Comparison of ENCODE assay signal across 23 cellular contexts in the genomic region with DNA sequence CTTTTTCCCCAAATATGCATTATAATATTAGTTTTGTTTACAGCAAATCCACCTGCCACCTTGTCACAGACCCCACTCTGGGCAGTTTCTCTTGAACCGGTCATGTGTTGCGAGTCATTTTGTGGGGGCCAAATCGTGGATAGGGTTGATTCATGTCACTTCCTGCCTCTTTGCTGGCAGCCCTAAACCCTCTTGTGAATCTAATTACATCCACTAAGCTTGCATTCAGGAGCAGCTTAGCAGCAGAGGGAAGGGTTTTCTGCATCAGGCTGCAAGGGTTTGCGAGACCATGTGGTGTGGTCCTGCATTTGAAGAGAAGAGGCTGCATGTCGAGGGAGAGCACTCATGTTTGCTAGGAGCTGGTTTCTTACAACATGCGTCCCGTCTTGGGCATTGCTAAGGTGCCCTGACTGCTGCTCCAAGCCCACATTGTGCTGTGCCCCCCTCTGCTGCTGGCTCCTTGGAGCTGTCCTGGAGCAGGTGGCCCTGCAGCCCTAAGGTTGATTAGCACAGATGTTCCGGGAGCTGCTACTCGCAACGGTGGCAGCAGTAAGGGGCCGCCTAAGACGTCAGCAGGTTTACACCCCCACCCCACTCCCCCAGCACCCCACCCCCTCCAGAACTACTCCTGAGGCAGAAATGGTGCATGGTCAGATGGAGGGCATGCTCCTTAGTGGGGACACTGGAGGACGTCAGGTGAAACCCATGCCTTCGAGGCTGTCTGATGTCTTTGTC.
A peak's percentile ranks its signal among the peaks of the same experiment; 100 is the strongest.
DNase-seq lines count a peak whose midpoint lies in the region; ATAC-seq, FAIRE-seq and TF ChIP-seq lines count a peak whose summit lies in the region.
"Had no signal": no experiment of that assay in that cellular context is flagged by ENCODE, and none has a peak within 500 bp of the region (broad histone marks: within the 10 kb centered on the region; RNA-seq: fewer than 3 reads in every experiment).

No MANE protein-coding gene starts in this region.

- 94% methylated on average over 4 of the region's 14 CpGs for WGBS in HepG2 (ENCODE audit: low lambda C conversion rate)

- H3K9ac ChIP-seq in BLaER1 (no peak overlapping the region), HepG2 (ENCODE audit: insufficient read depth, low read depth, low read length) (no peak overlapping the region)

- ATAC-seq in HepG2 (no peak), GM19351 (IDR thresholded peaks at IDR 0.05; ENCODE audit: unreplicated experiment) (no peak)
- ATAC-seq: naive thymus-derived CD4-positive, alpha-beta T cell; PC-3 had no signal

- POLR2A ChIA-PET in HepG2 (lab: Yijun Ruan, JAX): no interaction called here

- no peak for TF ChIP-seq RAD21 in HepG2 (CRISPR knock-in tag; IDR thresholded peaks at IDR 0.05)

- H4K20me1 ChIP-seq in BLaER1 (no peaks in the 10 kb centered on the region), HepG2 (ENCODE audit: insufficient read depth, low read length) (no peaks in the 10 kb centered on the region)

- H3K4me2 ChIP-seq in BLaER1: peak overlapping the region; percentile 14; the same call in 1 of the 2 replicates
- H3K4me2 ChIP-seq in HepG2 (ENCODE audit: low read depth, low read length): no peak overlapping the region

- no peak overlapping the region for H3K27ac ChIP-seq in BLaER1
- no peak overlapping the region for H3K27ac ChIP-seq in HepG2 (ENCODE audit: extremely low read length, insufficient read depth, low read length)
- no peak overlapping the region for H3K27ac ChIP-seq in brain microvascular endothelial cell
- H3K27ac ChIP-seq: esophagus muscularis mucosa, SJCRH30, skin epidermis had no signal

- FAIRE-seq in HepG2 (lab: Jason Lieb, UNC): no peak

- TF ChIP-seq CTCF in HepG2 (CRISPR knock-in tag; IDR thresholded peaks at IDR 0.05) (no peak), brain microvascular endothelial cell (IDR thresholded peaks at IDR 0.05; ENCODE audit: low read depth, low read length, missing control alignments) (no peak)

- H3K4me1 ChIP-seq in BLaER1: peaks cover 31% of the 10 kb centered on the region
- H3K4me1 ChIP-seq in HepG2 (ENCODE audit: insufficient read depth, low read length): no peaks in the 10 kb centered on the region
- H3K4me1 ChIP-seq: SJCRH30 had no signal

- DNase-seq in HCEC 1CT (peak; percentile 2), NCI-H2171 (lab: John Stamatoyannopoulos, UW) (peak; percentile 54), dermis blood vessel endothelial cell (peak; percentile 20), HepG2 (ENCODE audit: low spot score) (no peak), brain microvascular endothelial cell (no peak), amniotic stem cell (lab: John Stamatoyannopoulos, UW) (no peak)
- DNase-seq: activated CD4-positive, CD25-positive, alpha-beta regulatory T cell treated with anti-CD3 and anti-CD28 coated beads, Interleukin-2, amount 50 U/mL, for 72 hours; activated CD8-positive, alpha-beta memory T cell treated with anti-CD3 and anti-CD28 coated beads for 24 hours; activated naive CD8-positive, alpha-beta T cell treated with anti-CD3 and anti-CD28 coated beads for 36 hours; CD4-positive, alpha-beta T cell; immature natural killer cell; KG1; mammary epithelial cell; naive thymus-derived CD4-positive, alpha-beta T cell; NCI-H1048; NCI-H510A treated with DMSO at 0.1 percent for 48 hours; PC-3; SJCRH30; stimulated activated CD4-positive, alpha-beta T cell treated with anti-CD3 and anti-CD28 coated beads, Interleukin-4, amount 100 ng/mL, for 1 hour had no signal

- H3K36me3 ChIP-seq in BLaER1: no peaks in the 10 kb centered on the region
- no peaks in the 10 kb centered on the region for H3K36me3 ChIP-seq in HepG2 (replicated peaks in 1 of 2; ENCODE audit: control insufficient read depth in 1 of 2, insufficient read depth in 2 of 2, low read length in 2 of 2)
- H3K36me3 ChIP-seq in brain microvascular endothelial cell (replicated peaks): no peaks in the 10 kb centered on the region
- H3K36me3 ChIP-seq: esophagus muscularis mucosa, SJCRH30 had no signal

- no peaks in the 10 kb centered on the region for H3K27me3 ChIP-seq in BLaER1
- no peaks in the 10 kb centered on the region for H3K27me3 ChIP-seq in HepG2 (ENCODE audit: control insufficient read depth in 1 of 2, insufficient read depth in 2 of 2, low read length in 2 of 2)
- no peaks in the 10 kb centered on the region for H3K27me3 ChIP-seq in brain microvascular endothelial cell (replicated peaks)
- H3K27me3 ChIP-seq: esophagus muscularis mucosa, SJCRH30 had no signal

- in situ Hi-C loops in HepG2 (cut with HindIII; ENCODE audit: extremely low pct_ligation_motif_present, low pct_unique_long_range_greater_than_20kb): no loop called here
- in situ Hi-C loops in brain microvascular endothelial cell (cut with HindIII; ENCODE audit: low pct_ligation_motif_present, low sequenced_read_pairs): no loop called here

- no peak overlapping the region for H3K4me3 ChIP-seq in BLaER1
- no peak overlapping the region for H3K4me3 ChIP-seq in HepG2 (replicated peaks in 1 of 3; ENCODE audit: insufficient read depth in 1 of 3, low read depth in 2 of 3, low read length in 3 of 3)
- H3K4me3 ChIP-seq in brain microvascular endothelial cell (ENCODE audit: low read depth, low read length): no peak overlapping the region
- H3K4me3 ChIP-seq: esophagus muscularis mucosa, SJCRH30, skin epidermis had no signal

- no TSS peak for BruUV-seq in HepG2 (replicated peaks; lab: Mats Ljungman, UMichigan)

- TF ChIP-seq POLR2A in HepG2 (IDR thresholded peaks at IDR 0.05; ENCODE audit: insufficient read depth in 1 of 2, low read depth in 2 of 2, low read length in 2 of 2): no peak

- H3K9me3 ChIP-seq in BLaER1 (no peaks in the 10 kb centered on the region), HepG2 (ENCODE audit: low read length) (no peaks in the 10 kb centered on the region)
- H3K9me3 ChIP-seq: esophagus muscularis mucosa, SJCRH30 had no signal

- no peaks in the 10 kb centered on the region for H3K79me2 ChIP-seq in HepG2 (ENCODE audit: insufficient read depth, low read length)

- intact Hi-C loops in HepG2 (cut with micrococcal nuclease; ENCODE audit: unreplicated experiment): loop anchor here (10.0 kb wide), 1 partner anchor 106 kb away; no protein-coding TSS in a partner anchor

- CTCF ChIA-PET in HepG2 (lab: Yijun Ruan, JAX; ENCODE audit: low intra/inter-chr PET ratio, low total read pairs): no interaction called here

- TF ChIP-seq EP300 in HepG2 (IDR thresholded peaks at IDR 0.05; ENCODE audit: low read depth in 2 of 2, low read length in 2 of 2) (no peak), HepG2 (CRISPR knock-in tag; IDR thresholded peaks at IDR 0.05; ENCODE audit: borderline replicate concordance) (no peak)

- H2AFZ ChIP-seq in HepG2 (ENCODE audit: low read length): no peak overlapping the region

TF ChIP-seq in HepG2, 621 proteins besides CTCF, POLR2A, EP300 and RAD21 (continues in another document):
- TF ChIP-seq ZNF343 (CRISPR knock-in tag; IDR thresholded peaks at IDR 0.05) (no peak), SP1 (IDR thresholded peaks at IDR 0.05) (no peak), SP1 (CRISPR knock-in tag; IDR thresholded peaks at IDR 0.05) (no peak), ZC3H13 (CRISPR knock-in tag; IDR thresholded peaks at IDR 0.05) (no peak), CSRNP1 (CRISPR knock-in tag; IDR thresholded peaks at IDR 0.05) (no peak), DMAP1 (CRISPR knock-in tag; IDR thresholded peaks at IDR 0.05) (no peak), ZNF333 (CRISPR knock-in tag; IDR thresholded peaks at IDR 0.05; ENCODE audit: borderline replicate concordance) (no peak), HES4 (CRISPR knock-in tag; IDR thresholded peaks at IDR 0.05; ENCODE audit: borderline replicate concordance) (no peak), ZNF83 (CRISPR knock-in tag; IDR thresholded peaks at IDR 0.05; ENCODE audit: borderline replicate concordance) (no peak), ZSCAN30 (CRISPR knock-in tag; IDR thresholded peaks at IDR 0.05) (no peak), ZFYVE20 (CRISPR knock-in tag; IDR thresholded peaks at IDR 0.05; ENCODE audit: borderline replicate concordance, low read depth) (no peak), SP4 (CRISPR knock-in tag; IDR thresholded peaks at IDR 0.05) (no peak), ATM (IDR thresholded peaks at IDR 0.05; ENCODE audit: borderline replicate concordance) (no peak), HNF4A (CRISPR knock-in tag; IDR thresholded peaks at IDR 0.05) (no peak), ZSCAN9 (CRISPR knock-in tag; IDR thresholded peaks at IDR 0.05; ENCODE audit: borderline replicate concordance) (no peak), JUNB (CRISPR knock-in tag; IDR thresholded peaks at IDR 0.05; ENCODE audit: borderline replicate concordance) (no peak), MEIS1 (CRISPR knock-in tag; IDR thresholded peaks at IDR 0.05; ENCODE audit: borderline replicate concordance) (no peak)
- TF ChIP-seq, protein P1, sequence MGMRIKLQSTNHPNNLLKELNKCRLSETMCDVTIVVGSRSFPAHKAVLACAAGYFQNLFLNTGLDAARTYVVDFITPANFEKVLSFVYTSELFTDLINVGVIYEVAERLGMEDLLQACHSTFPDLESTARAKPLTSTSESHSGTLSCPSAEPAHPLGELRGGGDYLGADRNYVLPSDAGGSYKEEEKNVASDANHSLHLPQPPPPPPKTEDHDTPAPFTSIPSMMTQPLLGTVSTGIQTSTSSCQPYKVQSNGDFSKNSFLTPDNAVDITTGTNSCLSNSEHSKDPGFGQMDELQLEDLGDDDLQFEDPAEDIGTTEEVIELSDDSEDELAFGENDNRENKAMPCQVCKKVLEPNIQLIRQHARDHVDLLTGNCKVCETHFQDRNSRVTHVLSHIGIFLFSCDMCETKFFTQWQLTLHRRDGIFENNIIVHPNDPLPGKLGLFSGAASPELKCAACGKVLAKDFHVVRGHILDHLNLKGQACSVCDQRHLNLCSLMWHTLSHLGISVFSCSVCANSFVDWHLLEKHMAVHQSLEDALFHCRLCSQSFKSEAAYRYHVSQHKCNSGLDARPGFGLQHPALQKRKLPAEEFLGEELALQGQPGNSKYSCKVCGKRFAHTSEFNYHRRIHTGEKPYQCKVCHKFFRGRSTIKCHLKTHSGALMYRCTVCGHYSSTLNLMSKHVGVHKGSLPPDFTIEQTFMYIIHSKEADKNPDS (CRISPR knock-in tag; IDR thresholded peaks at IDR 0.05): no peak

Comparison
In these comparisons a context has a peak if more than half of its experiments do, and no peak if none do; other contexts are left out.
1. DNase-seq: peak in HCEC 1CT (single experiment), NCI-H2171 (single experiment) and dermis blood vessel endothelial cell (single experiment); none in HepG2 (single experiment), brain microvascular endothelial cell (single experiment) and amniotic stem cell (single experiment).